Comparison of ENCODE assay signal across 28 cellular contexts in genomic region chr9:84939766-84940165, GRCh38.
"Had no signal": no experiment of that assay in that cellular context is flagged by ENCODE, and none has a peak within 500 bp of the region (broad histone marks: within the 10 kb centered on the region; RNA-seq: fewer than 3 reads in every experiment).

No MANE protein-coding gene starts in this region.

- H3K9me3 ChIP-seq: left ventricle myocardium inferior, thoracic aorta, upper lobe of right lung had no signal

- DNase-seq: activated CD4-positive, alpha-beta T cell treated with anti-CD3 and anti-CD28 coated beads, Interleukin-2, amount 10 ng/mL, durations not matched to agents 7 days and 5 days; activated CD4-positive, CD25-positive, alpha-beta regulatory T cell treated with anti-CD3 and anti-CD28 coated beads, Interleukin-2, amount 50 U/mL, for 72 hours; activated CD8-positive, alpha-beta T cell treated with anti-CD3 and anti-CD28 coated beads, Interleukin-2, amount 10 ng/mL, durations not matched to agents 7 days and 5 days; activated gamma-delta T cell treated with Interleukin-2 at 50 U/mL for 16 hours; aorta; brain microvascular endothelial cell; effector memory CD8-positive, alpha-beta T cell; foreskin melanocyte; immature natural killer cell; left ventricle myocardium inferior; posterior cingulate gyrus; small intestine; stimulated activated CD4-positive, alpha-beta T cell treated with anti-CD3 and anti-CD28 coated beads, Interleukin-2, amount 100 ng/mL, for 48 hours; stimulated activated CD8-positive, alpha-beta memory T cell treated with anti-CD3 and anti-CD28 coated beads, Interleukin-4, amount 100 ng/mL, for 48 hours; stimulated activated naive B cell treated with anti-CD40 and anti-IgM and Interleukin-4, amounts not matched to agents 10 μg/mL and 1 μg/mL and 100 μg/mL, for 72 hours; T-cell; upper lobe of right lung; WERI-Rb-1 had no signal

- H3K4me3 ChIP-seq: dorsolateral prefrontal cortex, hepatocyte, left ventricle myocardium inferior, thoracic aorta, upper lobe of right lung had no signal

- H3K27me3 Mint-ChIP-seq: activated CD4-positive, alpha-beta T cell treated with anti-CD3 and anti-CD28 coated beads, Interleukin-2, amount 10 ng/mL, durations not matched to agents 7 days and 5 days; central memory CD8-positive, alpha-beta T cell; effector memory CD8-positive, alpha-beta T cell; stimulated activated naive B cell treated with anti-CD40 and anti-IgM and Interleukin-4, amounts not matched to agents 10 μg/mL and 1 μg/mL and 100 μg/mL, for 72 hours had no signal

- H3K4me1 Mint-ChIP-seq: activated CD4-positive, alpha-beta T cell treated with anti-CD3 and anti-CD28 coated beads, Interleukin-2, amount 10 ng/mL, durations not matched to agents 7 days and 5 days; central memory CD8-positive, alpha-beta T cell; immature natural killer cell; T-cell had no signal

- H3K4me2 ChIP-seq: hepatocyte had no signal

- H3K79me2 ChIP-seq: hepatocyte had no signal

- H2AFZ ChIP-seq: hepatocyte had no signal

- H3K36me3 ChIP-seq: brain microvascular endothelial cell, left ventricle myocardium inferior, thoracic aorta, upper lobe of right lung, WERI-Rb-1 had no signal

- H3K4me1 ChIP-seq: left ventricle myocardium inferior, upper lobe of right lung had no signal

- ATAC-seq: activated CD8-positive, alpha-beta T cell treated with anti-CD3 and anti-CD28 coated beads, Interleukin-2, amount 10 ng/mL, durations not matched to agents 7 days and 5 days; activated naive CD4-positive, alpha-beta T cell treated with anti-CD3 and anti-CD28 coated beads, Interleukin-2, amount 50 U/mL, for 72 hours; effector memory CD8-positive, alpha-beta T cell; sciatic nerve; SK-N-SH treated with all-trans-retinoic acid at 6 μM for 48 hours; T-cell; upper lobe of right lung had no signal

- H3K27me3 ChIP-seq: brain microvascular endothelial cell, dorsolateral prefrontal cortex, hepatocyte, upper lobe of right lung had no signal

- H3K9me3 Mint-ChIP-seq: activated CD4-positive, alpha-beta T cell treated with anti-CD3 and anti-CD28 coated beads, Interleukin-2, amount 10 ng/mL, durations not matched to agents 7 days and 5 days; activated T-helper 1 cell treated with anti-CD3 and anti-CD28 coated beads, Interleukin-12 subunit alpha, Interleukin-12 subunit beta, Interleukin-2, Interleukin-4 antibody, amounts not matched to agents 30 ng/mL and 10 ng/mL and 1 ng/mL, durations not matched to agents 14 hours and 24 hours and 36 hours; central memory CD8-positive, alpha-beta T cell; effector memory CD8-positive, alpha-beta T cell; nephron; T-helper 2 cell treated with Interferon-gamma antibody and Interleukin-4, amounts not matched to agents 5 μg/mL and 100 μg/mL, for 36 hours had no signal

- H3K27ac ChIP-seq: brain microvascular endothelial cell, hepatocyte, left ventricle myocardium inferior, thoracic aorta, upper lobe of right lung, WERI-Rb-1 had no signal

- H3K4me3 Mint-ChIP-seq: activated CD4-positive, alpha-beta T cell treated with anti-CD3 and anti-CD28 coated beads, Interleukin-2, amount 10 ng/mL, durations not matched to agents 7 days and 5 days; activated CD8-positive, alpha-beta T cell treated with anti-CD3 and anti-CD28 coated beads, Interleukin-2, amount 10 ng/mL, durations not matched to agents 7 days and 5 days; activated T-helper 1 cell treated with anti-CD3 and anti-CD28 coated beads, Interleukin-12 subunit alpha, Interleukin-12 subunit beta, Interleukin-2, Interleukin-4 antibody, amounts not matched to agents 30 ng/mL and 10 ng/mL and 1 ng/mL, durations not matched to agents 14 hours and 24 hours and 36 hours; central memory CD8-positive, alpha-beta T cell; effector memory CD8-positive, alpha-beta T cell; immature natural killer cell; nephron; stimulated activated naive B cell treated with anti-CD40 and anti-IgM and Interleukin-4, amounts not matched to agents 10 μg/mL and 1 μg/mL and 100 μg/mL, for 72 hours; T-cell; T-helper 2 cell treated with Interferon-gamma antibody and Interleukin-4, amounts not matched to agents 5 μg/mL and 100 μg/mL, for 36 hours had no signal

- H3K36me3 Mint-ChIP-seq: activated naive CD4-positive, alpha-beta T cell treated with anti-CD3 and anti-CD28 coated beads, Interleukin-2, amount 50 U/mL, for 72 hours; immature natural killer cell; stimulated activated naive B cell treated with anti-CD40 and anti-IgM and Interleukin-4, amounts not matched to agents 10 μg/mL and 1 μg/mL and 100 μg/mL, for 72 hours; T-cell had no signal

- H3K27ac Mint-ChIP-seq: activated CD4-positive, alpha-beta T cell treated with anti-CD3 and anti-CD28 coated beads, Interleukin-2, amount 10 ng/mL, durations not matched to agents 7 days and 5 days; activated CD8-positive, alpha-beta T cell treated with anti-CD3 and anti-CD28 coated beads, Interleukin-2, amount 10 ng/mL, durations not matched to agents 7 days and 5 days; activated T-helper 1 cell treated with anti-CD3 and anti-CD28 coated beads, Interleukin-12 subunit alpha, Interleukin-12 subunit beta, Interleukin-2, Interleukin-4 antibody, amounts not matched to agents 30 ng/mL and 10 ng/mL and 1 ng/mL, durations not matched to agents 14 hours and 24 hours and 36 hours; effector memory CD8-positive, alpha-beta T cell; immature natural killer cell; stimulated activated naive B cell treated with anti-CD40 and anti-IgM and Interleukin-4, amounts not matched to agents 10 μg/mL and 1 μg/mL and 100 μg/mL, for 72 hours; T-cell; T-helper 2 cell treated with Interferon-gamma antibody and Interleukin-4, amounts not matched to agents 5 μg/mL and 100 μg/mL, for 36 hours had no signal
